ENCODE assay signal across 1 cellular context in the genomic region with DNA sequence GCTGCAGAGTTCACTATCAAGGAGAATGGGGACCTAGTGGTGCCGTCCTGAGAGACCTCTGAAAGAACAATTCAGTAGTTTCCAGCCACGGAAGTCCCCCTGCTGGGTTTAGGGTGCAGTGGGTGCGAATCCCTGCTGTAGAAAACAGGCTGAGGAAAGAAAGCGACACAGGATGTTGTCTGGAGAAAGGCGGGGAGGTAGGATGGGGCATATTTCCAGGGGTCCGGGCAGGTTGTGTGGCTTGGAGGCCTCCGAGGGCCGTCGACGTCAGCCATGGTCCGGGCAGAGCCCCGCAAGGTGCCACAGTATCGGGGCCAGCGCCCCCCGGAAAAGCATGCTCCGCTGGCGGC.
TF ChIP-seq lines count a peak whose summit lies in the region.

No MANE protein-coding gene starts in this region.

TF ChIP-seq in H1, 55 proteins besides CTCF, POLR2A, EP300 and RAD21:
- TF ChIP-seq RFX5 (IDR thresholded peaks at IDR 0.05; ENCODE audit: borderline replicate concordance, low read depth, low read length) = no peak
- peak; percentile 7; the same call in 1 of the 2 replicates for TF ChIP-seq CREB1 (IDR thresholded peaks at IDR 0.05)
- no peak for TF ChIP-seq KDM4A (IDR thresholded peaks at IDR 0.05; ENCODE audit: low read depth, low read length, severe bottlenecking)
- TF ChIP-seq, protein P1, sequence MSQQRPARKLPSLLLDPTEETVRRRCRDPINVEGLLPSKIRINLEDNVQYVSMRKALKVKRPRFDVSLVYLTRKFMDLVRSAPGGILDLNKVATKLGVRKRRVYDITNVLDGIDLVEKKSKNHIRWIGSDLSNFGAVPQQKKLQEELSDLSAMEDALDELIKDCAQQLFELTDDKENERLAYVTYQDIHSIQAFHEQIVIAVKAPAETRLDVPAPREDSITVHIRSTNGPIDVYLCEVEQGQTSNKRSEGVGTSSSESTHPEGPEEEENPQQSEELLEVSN (IDR thresholded peaks at IDR 0.05) = peak; percentile 77; the same call in 1 of the 2 replicates
- no peak for TF ChIP-seq EZH2 (IDR thresholded peaks at IDR 0.05; ENCODE audit: low read depth, low read length, severe bottlenecking)
- no peak for TF ChIP-seq NRF1 (IDR thresholded peaks at IDR 0.05; ENCODE audit: low read depth, low read length)
- no peak for TF ChIP-seq CEBPB (IDR thresholded peaks at IDR 0.05; ENCODE audit: low read depth, low read length)
- TF ChIP-seq MAX (IDR thresholded peaks at IDR 0.05) = peak; percentile 67
